17 cellular contexts compared by ENCODE assay signal in the genomic region with DNA sequence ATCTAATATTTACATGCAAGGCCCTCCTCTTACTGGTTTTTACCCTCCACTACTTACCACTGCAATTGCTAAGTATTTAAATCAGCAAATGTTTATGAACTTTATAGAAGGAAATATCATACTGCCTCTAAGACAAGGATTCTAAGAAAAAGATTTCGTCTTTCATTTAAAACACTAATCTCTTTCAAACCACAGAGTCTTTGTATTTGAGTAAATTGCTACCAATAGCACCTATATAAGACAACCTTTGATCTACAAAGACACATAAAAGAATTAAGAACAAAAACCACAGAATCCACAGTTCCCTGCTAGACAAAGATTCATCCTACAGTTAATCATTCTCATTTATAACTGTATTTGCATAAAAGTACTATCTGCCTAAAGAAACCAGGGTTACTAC. TPM values are rescaled to one million over a fixed set of nuclear protein-coding genes. Genes with fewer than 3 reads are reported as not detected.
DNase-seq lines count a peak whose midpoint lies in the region; ATAC-seq and TF ChIP-seq lines count a peak whose summit lies in the region.
"Had no signal": no experiment of that assay in that cellular context is flagged by ENCODE, and none has a peak within 500 bp of the region (broad histone marks: within the 10 kb centered on the region; RNA-seq: fewer than 3 reads in every experiment).

No MANE protein-coding gene starts in this region.

- peaks cover 20% of the 10 kb centered on the region for H3K36me3 Mint-ChIP-seq in activated T-cell treated with anti-CD3 and anti-CD28 coated beads, Interleukin-2, amount 50 U/mL, for 4 hours (ENCODE audit: insufficient read depth)

- no peak overlapping the region for H3K9ac ChIP-seq in SK-N-MC (ENCODE audit: insufficient read length)
- H3K9ac ChIP-seq in skeletal muscle tissue (ENCODE audit: low read depth in 1 of 3, low read length in 3 of 3), result peak overlapping the region in 1 of 3 donors; percentile 20

- H3K27ac ChIP-seq in SK-N-MC (peak overlapping the region; percentile 13), esophagus squamous epithelium (peak overlapping the region; percentile 53 to 81 (median 66)), skeletal muscle tissue (ENCODE audit: low read depth, low read length) (peak overlapping the region; percentile 88), testis (peak overlapping the region in 1 of 2 donors; percentile 19)
- H3K27ac ChIP-seq: neutrophil had no signal

- H3K36me3 ChIP-seq in SK-N-MC (ENCODE audit: insufficient read depth, low read length) (peaks cover 9% of the 10 kb centered on the region; the same call in 1 of the 2 replicates), esophagus squamous epithelium (peaks cover 0 to 16% (median 0%) of the 10 kb centered on the region in 3 donors), skeletal muscle tissue (ENCODE audit: control insufficient read depth in 3 of 3, insufficient read depth in 3 of 3, low read length in 3 of 3) (peaks cover 0 to 3% (median 0%) of the 10 kb centered on the region in 3 donors), testis (ENCODE audit: low read depth, missing control alignments) (no peaks in the 10 kb centered on the region)

- WGBS in esophagus squamous epithelium, 2 donors, result 33 to 37% methylated on average over 1 of the region's 1 CpG
- WGBS in testis, 2 donors, result 3 to 50% methylated on average over 1 of the region's 1 CpG

- H3K27me3 Mint-ChIP-seq in activated T-cell treated with anti-CD3 and anti-CD28 coated beads, Interleukin-2, amount 50 U/mL, for 4 hours (ENCODE audit: low read depth), result no peaks in the 10 kb centered on the region
- H3K27me3 Mint-ChIP-seq: IgD-negative memory B cell had no signal

- DNase-seq in activated T-cell treated with anti-CD3 and anti-CD28 coated beads, Interleukin-2, amount 50 U/mL, for 4 hours, result no peak
- DNase-seq in activated T-cell treated with anti-CD3 and anti-CD28 coated beads, Interleukin-2, amount 50 U/mL, for 1 hour, result no peak
- DNase-seq in SK-N-MC (ENCODE audit: low read depth, low spot score) (no peak), esophagus squamous epithelium (lab: John Stamatoyannopoulos, UW) (no peak), testis (no peak), hypothalamus (lab: John Stamatoyannopoulos, UW) (no peak)
- no peak for DNase-seq in activated effector memory CD4-positive, alpha-beta T cell treated with anti-CD3 and anti-CD28 coated beads, Interleukin-2, amount 50 U/mL, for 16 hours
- DNase-seq: activated CD4-positive, CD25-positive, alpha-beta regulatory T cell treated with anti-CD3 and anti-CD28 coated beads, Interleukin-2, amount 50 U/mL, for 72 hours; activated gamma-delta T cell treated with Interleukin-2 at 50 U/mL for 16 hours; head of caudate nucleus; left lung; NCI-H1417 treated with DMSO at 0.1 percent for 48 hours; NCI-H510A; PC-3 had no signal

- H3K9me3 ChIP-seq in SK-N-MC (ENCODE audit: low read depth, low read length) (no peaks in the 10 kb centered on the region), esophagus squamous epithelium (no peaks in the 10 kb centered on the region), skeletal muscle tissue (ENCODE audit: control insufficient read depth in 3 of 3, low read length in 3 of 3) (no peaks in the 10 kb centered on the region), testis (no peaks in the 10 kb centered on the region)
- H3K9me3 ChIP-seq: left lung, neutrophil had no signal

- H3K4me1 ChIP-seq in esophagus squamous epithelium (peaks cover 8 to 40% (median 19%) of the 10 kb centered on the region in 3 donors), skeletal muscle tissue (ENCODE audit: control insufficient read depth in 3 of 3, insufficient read depth in 3 of 3, low read length in 3 of 3) (peaks cover 0 to 14% (median 2%) of the 10 kb centered on the region in 3 donors), testis (no peaks in the 10 kb centered on the region)

- TF ChIP-seq CTCF in esophagus squamous epithelium (IDR thresholded peaks at IDR 0.05) (no peak), testis (IDR thresholded peaks at IDR 0.05) (no peak)

- no peaks in the 10 kb centered on the region for H3K9me3 Mint-ChIP-seq in activated T-cell treated with anti-CD3 and anti-CD28 coated beads, Interleukin-2, amount 50 U/mL, for 4 hours
- H3K9me3 Mint-ChIP-seq: IgD-negative memory B cell had no signal

- H3K4me3 Mint-ChIP-seq in activated T-cell treated with anti-CD3 and anti-CD28 coated beads, Interleukin-2, amount 50 U/mL, for 4 hours, result no peak overlapping the region
- H3K4me3 Mint-ChIP-seq: IgD-negative memory B cell had no signal

- intact Hi-C loops in esophagus squamous epithelium (cut with DNase I) (no loop called here), testis (cut with DNase I; ENCODE audit: low total_unique reads) (no loop called here)

- no peak for TF ChIP-seq POLR2A in esophagus squamous epithelium (IDR thresholded peaks at IDR 0.05)
- no peak for TF ChIP-seq POLR2A in testis (IDR thresholded peaks at IDR 0.05)

- H3K4me1 Mint-ChIP-seq in activated T-cell treated with anti-CD3 and anti-CD28 coated beads, Interleukin-2, amount 50 U/mL, for 4 hours (ENCODE audit: low read depth), result peaks cover 23% of the 10 kb centered on the region

- ATAC-seq in activated T-cell treated with anti-CD3 and anti-CD28 coated beads, Interleukin-2, amount 50 U/mL, for 4 hours, result peak; percentile 90

- H3K4me3 ChIP-seq in SK-N-MC (no peak overlapping the region), esophagus squamous epithelium (no peak overlapping the region), skeletal muscle tissue (ENCODE audit: low read length in 3 of 3) (no peak overlapping the region), testis (no peak overlapping the region)
- H3K4me3 ChIP-seq: left lung had no signal

- H3K27me3 ChIP-seq in esophagus squamous epithelium (no peaks in the 10 kb centered on the region), skeletal muscle tissue (ENCODE audit: control insufficient read depth in 3 of 3, insufficient read depth in 3 of 3, low read length in 3 of 3) (no peaks in the 10 kb centered on the region), testis (no peaks in the 10 kb centered on the region)
- H3K27me3 ChIP-seq: left lung, neutrophil had no signal

RNA-seq across cellular contexts. Expression of a gene that starts 37.6 kb away (rescaled TPM):
- 10 to 100 TPM; 12.6 to 13.5 (median 12.6) TPM for total RNA-seq in activated T-cell treated with anti-CD3 and anti-CD28 coated beads, Interleukin-2, amount 50 U/mL, for 4 hours
- total RNA-seq in esophagus squamous epithelium (10 to 100 TPM in 1 of 4 donors, 1 to 10 TPM in 3; 4.3 to 17.5 (median 6.1) TPM), skeletal muscle tissue (13.6 TPM), testis (10 to 100 TPM; 24.4 to 29.1 TPM)
- 13.8 TPM for polyA plus RNA-seq in testis (ENCODE audit: insufficient read depth, low read depth, low replicate concordance)

RNA-seq across cellular contexts. Expression of a gene that starts 37.7 kb away (rescaled TPM):
- total RNA-seq in activated T-cell treated with anti-CD3 and anti-CD28 coated beads, Interleukin-2, amount 50 U/mL, for 4 hours, result 10 to 100 TPM; 55.6 to 64.5 (median 55.8) TPM
- total RNA-seq in esophagus squamous epithelium (10 to 100 TPM; 15.0 to 31.7 (median 21.0) TPM), skeletal muscle tissue (22.4 TPM), testis (10 to 100 TPM; 56.2 to 63.8 TPM)
- 73.3 TPM for polyA plus RNA-seq in testis (ENCODE audit: insufficient read depth, low read depth, low replicate concordance)

RNA-seq across cellular contexts. Expression of a gene that starts 59.2 kb away (rescaled TPM):
- 1 to 10 TPM; 2.1 to 3.1 (median 2.8) TPM for total RNA-seq in activated T-cell treated with anti-CD3 and anti-CD28 coated beads, Interleukin-2, amount 50 U/mL, for 4 hours
- total RNA-seq in esophagus squamous epithelium (1 to 10 TPM; 1.1 to 3.8 (median 1.8) TPM), skeletal muscle tissue (8.9 TPM), testis (10 to 100 TPM in 1 of 2 donors, 1 to 10 TPM in 1; 9.5 to 13.1 TPM)
- polyA plus RNA-seq in testis (ENCODE audit: insufficient read depth, low read depth, low replicate concordance), result 9.5 TPM
